8 cellular contexts compared by ENCODE assay signal in the genomic region with DNA sequence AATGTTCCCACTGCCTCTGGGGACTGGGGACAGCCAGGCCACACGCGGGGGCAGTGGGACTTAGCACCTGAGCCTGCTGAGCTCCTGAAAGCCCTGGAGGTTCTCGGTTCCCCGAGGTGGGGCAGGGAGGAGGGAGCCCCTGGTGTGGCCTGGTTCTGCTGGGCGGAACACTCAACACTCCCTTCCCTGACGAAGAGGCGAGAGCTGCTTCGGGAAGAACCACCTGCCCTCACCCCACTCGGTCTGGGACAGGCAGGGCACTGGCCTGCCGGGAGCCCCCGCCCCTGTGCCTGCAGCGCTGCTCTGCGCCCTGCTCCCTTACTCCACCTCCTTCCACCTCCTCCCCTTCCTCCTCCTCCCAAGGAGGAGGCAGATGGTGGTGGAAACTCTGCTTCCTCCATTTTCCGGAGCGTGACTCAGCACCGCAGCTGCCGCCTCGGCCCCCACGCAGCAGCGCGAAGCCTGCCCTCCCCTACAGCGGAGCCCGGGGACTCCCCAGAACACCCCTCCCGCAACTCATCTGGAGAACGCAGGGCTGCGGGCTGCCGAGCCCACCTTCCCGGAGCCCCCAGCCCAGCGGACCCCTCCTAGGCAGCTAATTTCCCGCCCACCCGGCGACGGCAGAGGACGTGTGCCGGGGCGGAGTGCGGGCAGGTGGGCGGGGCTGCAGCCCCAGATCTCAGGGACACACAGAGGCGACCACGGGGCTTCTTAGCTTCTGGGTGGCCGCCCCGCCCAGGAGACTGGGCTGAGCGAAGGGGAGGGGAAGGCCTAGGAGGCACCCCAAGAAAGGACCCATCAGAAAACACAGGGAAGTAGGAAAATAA. TPM values are rescaled to one million over a fixed set of nuclear protein-coding genes. Genes with fewer than 3 reads are reported as not detected.
DNase-seq lines count a peak whose midpoint lies in the region; ATAC-seq and TF ChIP-seq lines count a peak whose summit lies in the region.

No MANE protein-coding gene starts in this region.

- peak overlapping the region; percentile 60 to 69 (median 64) for H3K4me3 ChIP-seq in esophagus muscularis mucosa
- peak overlapping the region; percentile 72 for H3K4me3 ChIP-seq in naive thymus-derived CD4-positive, alpha-beta T cell (ENCODE audit: low read length)

- H3K27ac Mint-ChIP-seq in naive thymus-derived CD4-positive, alpha-beta T cell: peak overlapping the region in 6 of 9 donors; percentile 21 to 87 (median 54)
- H3K27ac Mint-ChIP-seq in stimulated activated effector memory CD8-positive, alpha-beta T cell treated with anti-CD3 and anti-CD28 coated beads, Interleukin-12 subunit alpha, Interleukin-12 subunit beta, amount 100 ng/mL, for 72 hours: peak overlapping the region; percentile 96

- peak overlapping the region; percentile 83 to 90 (median 86) for H3K27ac ChIP-seq in esophagus muscularis mucosa (replicated peaks in 1 of 4)
- H3K27ac ChIP-seq in naive thymus-derived CD4-positive, alpha-beta T cell (ENCODE audit: low read depth, low read length): peak overlapping the region; percentile 40

- WGBS in esophagus muscularis mucosa: 1% methylated on average over 35 of the region's 43 CpGs

- no peak for TF ChIP-seq CTCF in esophagus muscularis mucosa (IDR thresholded peaks at IDR 0.05)

- no peaks in the 10 kb centered on the region for H3K36me3 ChIP-seq in esophagus muscularis mucosa
- H3K36me3 ChIP-seq in naive thymus-derived CD4-positive, alpha-beta T cell (ENCODE audit: control insufficient read depth in 2 of 3, insufficient read depth in 3 of 3, low read length in 3 of 3): no peaks in the 10 kb centered on the region

- peaks cover 0 to 5% (median 0%) of the 10 kb centered on the region in 4 donors for H3K27me3 ChIP-seq in esophagus muscularis mucosa
- H3K27me3 ChIP-seq in naive thymus-derived CD4-positive, alpha-beta T cell (ENCODE audit: control insufficient read depth in 2 of 2, insufficient read depth in 2 of 2, low read length in 2 of 2): no peaks in the 10 kb centered on the region

- ATAC-seq in GM18498 (IDR thresholded peaks at IDR 0.05; ENCODE audit: unreplicated experiment) (peak; percentile 57), HG03045 (IDR thresholded peaks at IDR 0.05; ENCODE audit: unreplicated experiment) (peak; percentile 44), GM18870 (IDR thresholded peaks at IDR 0.05; ENCODE audit: unreplicated experiment) (no peak)
- ATAC-seq in naive thymus-derived CD4-positive, alpha-beta T cell: peak; percentile 78
- ATAC-seq in stimulated activated effector memory CD8-positive, alpha-beta T cell treated with anti-CD3 and anti-CD28 coated beads, Interleukin-12 subunit alpha, Interleukin-12 subunit beta, amount 100 ng/mL, for 72 hours: peak; percentile 85

- intact Hi-C loops in esophagus muscularis mucosa (cut with DNase I): no loop called here
- intact Hi-C loops in naive thymus-derived CD4-positive, alpha-beta T cell (cut with micrococcal nuclease): loop anchor here (1.0 to 5.0 kb wide), 6 partner anchors 12 to 75 kb away; a partner anchor contains a TSS

- POLR2A ChIA-PET in naive thymus-derived CD4-positive, alpha-beta T cell (lab: Charles Lee): interaction anchor here (0.7 to 3.7 kb wide), 8 partner anchors 9 to 20 kb away, joined by 3 to 21 read pairs (median 5); no protein-coding TSS in a partner anchor

- TF ChIP-seq POLR2A in esophagus muscularis mucosa (IDR thresholded peaks at IDR 0.05; ENCODE audit: low read depth): no peak

- TF ChIP-seq EP300 in esophagus muscularis mucosa (IDR thresholded peaks at IDR 0.05): no peak

- H3K9me3 Mint-ChIP-seq in naive thymus-derived CD4-positive, alpha-beta T cell: no peaks in the 10 kb centered on the region
- no peaks in the 10 kb centered on the region for H3K9me3 Mint-ChIP-seq in stimulated activated effector memory CD8-positive, alpha-beta T cell treated with anti-CD3 and anti-CD28 coated beads, Interleukin-12 subunit alpha, Interleukin-12 subunit beta, amount 100 ng/mL, for 72 hours

- peaks cover 0 to 10% (median 0%) of the 10 kb centered on the region in 5 donors for H3K27me3 Mint-ChIP-seq in naive thymus-derived CD4-positive, alpha-beta T cell

- CTCF ChIA-PET in naive thymus-derived CD4-positive, alpha-beta T cell (lab: Charles Lee): interaction anchor here (1.0 to 1.7 kb wide), 3 partner anchors 10 to 31 kb away, joined by 4 to 7 read pairs (median 4); no protein-coding TSS in a partner anchor

- peaks cover 0 to 40% (median 5%) of the 10 kb centered on the region in 7 donors for H3K4me1 Mint-ChIP-seq in naive thymus-derived CD4-positive, alpha-beta T cell
- H3K4me1 Mint-ChIP-seq in stimulated activated effector memory CD8-positive, alpha-beta T cell treated with anti-CD3 and anti-CD28 coated beads, Interleukin-12 subunit alpha, Interleukin-12 subunit beta, amount 100 ng/mL, for 72 hours: peaks cover 32% of the 10 kb centered on the region

- H3K9me3 ChIP-seq in esophagus muscularis mucosa: no peaks in the 10 kb centered on the region
- no peaks in the 10 kb centered on the region for H3K9me3 ChIP-seq in naive thymus-derived CD4-positive, alpha-beta T cell (ENCODE audit: control insufficient read depth in 2 of 3, low read length in 3 of 3)

- peaks cover 0 to 2% (median 0%) of the 10 kb centered on the region in 5 donors for H3K36me3 Mint-ChIP-seq in naive thymus-derived CD4-positive, alpha-beta T cell
- H3K36me3 Mint-ChIP-seq in stimulated activated effector memory CD8-positive, alpha-beta T cell treated with anti-CD3 and anti-CD28 coated beads, Interleukin-12 subunit alpha, Interleukin-12 subunit beta, amount 100 ng/mL, for 72 hours: no peaks in the 10 kb centered on the region

- peak; percentile 81 for DNase-seq in NOMO-1 treated with DMSO at 0.1 percent for 48 hours (lab: John Stamatoyannopoulos, UW; ENCODE audit: unreplicated experiment)
- DNase-seq in activated T-cell treated with anti-CD3 and anti-CD28 coated beads for 4 hours: peak; percentile 73
- DNase-seq in esophagus muscularis mucosa (ENCODE audit: extremely low spot score): peak; percentile 94
- peak; percentile 38 to 86 (median 51) for DNase-seq in naive thymus-derived CD4-positive, alpha-beta T cell
- DNase-seq in stimulated activated effector memory CD8-positive, alpha-beta T cell treated with anti-CD3 and anti-CD28 coated beads, Interleukin-12 subunit alpha, Interleukin-12 subunit beta, amount 100 ng/mL, for 72 hours (ENCODE audit: low spot score in 2 of 2): peak; percentile 67 to 85

- peaks cover 58 to 63% (median 60%) of the 10 kb centered on the region in 4 donors for H3K4me1 ChIP-seq in esophagus muscularis mucosa
- peaks cover 6 to 7% of the 10 kb centered on the region in 2 donors for H3K4me1 ChIP-seq in naive thymus-derived CD4-positive, alpha-beta T cell (ENCODE audit: control insufficient read depth in 2 of 2, insufficient read depth in 2 of 2, low read length in 2 of 2)

- H3K4me3 Mint-ChIP-seq in naive thymus-derived CD4-positive, alpha-beta T cell: peak overlapping the region; percentile 68 to 86 (median 82)
- H3K4me3 Mint-ChIP-seq in stimulated activated effector memory CD8-positive, alpha-beta T cell treated with anti-CD3 and anti-CD28 coated beads, Interleukin-12 subunit alpha, Interleukin-12 subunit beta, amount 100 ng/mL, for 72 hours: peak overlapping the region; percentile 80

RNA-seq across cellular contexts. Expression of a gene that starts 11.7 kb away (rescaled TPM):
- 100 to 1,000 TPM in 1 of 4 donors, 10 to 100 TPM in 3; 51.5 to 129 (median 66.7) TPM for total RNA-seq in esophagus muscularis mucosa
- total RNA-seq in naive thymus-derived CD4-positive, alpha-beta T cell: 100 to 1,000 TPM in 2 of 5 experiments, 10 to 100 TPM in 3; 65.0 to 140 (median 95.5) TPM
- 10 to 100 TPM in 1 of 2 donors, 1 to 10 TPM in 1; 5.8 to 12.4 TPM for polyA plus RNA-seq in naive thymus-derived CD4-positive, alpha-beta T cell

RNA-seq across cellular contexts. Expression of a gene that starts 46.3 kb away (rescaled TPM):
- 1 to 10 TPM; 4.3 to 7.9 (median 5.7) TPM for total RNA-seq in esophagus muscularis mucosa
- 1 to 10 TPM in 4 of 5 experiments, under 1 TPM in 1; 0.73 to 4.8 (median 4.2) TPM for total RNA-seq in naive thymus-derived CD4-positive, alpha-beta T cell
- 1 to 10 TPM; 1.1 to 1.8 TPM for polyA plus RNA-seq in naive thymus-derived CD4-positive, alpha-beta T cell
